Comparison of ENCODE assay signal across 34 cellular contexts in the genomic region with DNA sequence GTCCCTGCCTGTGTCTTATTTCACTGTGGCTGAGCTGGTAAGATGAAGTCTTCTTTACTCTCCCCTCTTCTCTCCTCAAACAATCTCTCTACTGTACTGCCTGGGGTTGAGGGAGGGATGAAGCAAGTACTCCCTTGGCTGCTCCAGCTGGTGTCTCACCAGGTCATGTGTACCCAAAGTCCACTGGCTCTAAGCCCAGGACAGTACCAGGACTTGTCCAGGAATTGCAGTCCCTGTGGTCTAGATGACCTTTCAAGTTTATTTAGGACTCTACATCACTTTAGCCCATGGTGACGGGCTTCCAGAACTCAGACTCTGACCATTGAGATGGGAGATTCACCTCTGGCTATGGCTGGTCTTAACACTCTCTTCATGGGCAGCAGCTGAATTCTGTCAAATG. TPM values are rescaled to one million over a fixed set of nuclear protein-coding genes. Genes with fewer than 3 reads are reported as not detected.
A peak's percentile ranks its signal among the peaks of the same experiment; 100 is the strongest.
DNase-seq lines count a peak whose midpoint lies in the region; ATAC-seq, FAIRE-seq and TF ChIP-seq lines count a peak whose summit lies in the region.
"Had no signal": no experiment of that assay in that cellular context is flagged by ENCODE, and none has a peak within 500 bp of the region (broad histone marks: within the 10 kb centered on the region; RNA-seq: fewer than 3 reads in every experiment).

No MANE protein-coding gene starts in this region.

- no peaks in the 10 kb centered on the region for H3K27me3 ChIP-seq in right atrium auricular region
- H3K27me3 ChIP-seq in adipocyte (replicated peaks; ENCODE audit: control insufficient read depth, insufficient read depth, low read length): no peaks in the 10 kb centered on the region
- H3K27me3 ChIP-seq in thyroid gland: no peaks in the 10 kb centered on the region
- H3K27me3 ChIP-seq: heart left ventricle, upper lobe of left lung had no signal

- WGBS in thyroid gland, 2 donors: 90 to 100% methylated on average over 1 of the region's 1 CpG

- H3K4me1 Mint-ChIP-seq in activated T-cell treated with anti-CD3 and anti-CD28 coated beads, Interleukin-2, amount 50 U/mL, for 72 hours (ENCODE audit: low read depth): peaks cover 14% of the 10 kb centered on the region
- H3K4me1 Mint-ChIP-seq: activated T-helper 17 cell treated with anti-CD3 and anti-CD28 coated beads, Interleukin-2, amount 50 U/mL, for 72 hours; stimulated activated memory B cell treated with anti-CD40 and anti-IgM and Interleukin-4, amounts not matched to agents 10 μg/mL and 1 μg/mL and 100 μg/mL, for 72 hours had no signal

- peaks cover 4% of the 10 kb centered on the region in 2 donors for H3K36me3 Mint-ChIP-seq in activated T-cell treated with anti-CD3 and anti-CD28 coated beads, Interleukin-2, amount 50 U/mL, for 72 hours (ENCODE audit: insufficient read depth in 2 of 2)
- H3K36me3 Mint-ChIP-seq: stimulated activated memory B cell treated with anti-CD40 and anti-IgM and Interleukin-4, amounts not matched to agents 10 μg/mL and 1 μg/mL and 100 μg/mL, for 72 hours had no signal

- no peak overlapping the region for H3K9ac ChIP-seq in adipocyte (ENCODE audit: low read length)

- H3K36me3 ChIP-seq in right atrium auricular region: no peaks in the 10 kb centered on the region
- H3K36me3 ChIP-seq in adipocyte (ENCODE audit: control insufficient read depth, insufficient read depth, low read length, severe bottlenecking): no peaks in the 10 kb centered on the region
- H3K36me3 ChIP-seq in thyroid gland: no peaks in the 10 kb centered on the region
- H3K36me3 ChIP-seq: heart left ventricle, upper lobe of left lung had no signal

- ATAC-seq in Right ventricle myocardium inferior: peak; percentile 75
- no peak for ATAC-seq in activated T-cell treated with anti-CD3 and anti-CD28 coated beads, Interleukin-2, amount 50 U/mL, for 72 hours (replicated peaks in 1 of 2)
- ATAC-seq: activated CD4-positive, alpha-beta T cell treated with anti-CD3 and anti-CD28 coated beads for 36 hours; activated CD8-positive, alpha-beta T cell treated with anti-CD3 and anti-CD28 coated beads, Interleukin-2, amount 10 ng/mL, durations not matched to agents 7 days and 5 days; activated naive CD4-positive, alpha-beta T cell treated with anti-CD3 and anti-CD28 coated beads, Interleukin-2, amount 50 U/mL, for 72 hours; activated T-helper 17 cell treated with anti-CD3 and anti-CD28 coated beads, Interleukin-2, amount 50 U/mL, for 72 hours; effector memory CD8-positive, alpha-beta T cell; K562; mucosa of descending colon; natural killer cell treated with Interleukin-12 subunit alpha and Interleukin-12 subunit beta and Interleukin-15 and Interleukin-18, amount 100 ng/mL, for 72 hours; psoas muscle; stimulated activated memory B cell treated with anti-CD40 and anti-IgM and Interleukin-4, amounts not matched to agents 10 μg/mL and 1 μg/mL and 100 μg/mL, for 72 hours had no signal

- TF ChIP-seq CTCF in right atrium auricular region (IDR thresholded peaks at IDR 0.05) (no peak), thyroid gland (IDR thresholded peaks at IDR 0.05) (no peak)

- H3K9me3 ChIP-seq in right atrium auricular region (peaks cover 0 to 5% of the 10 kb centered on the region in 2 donors), adipocyte (ENCODE audit: control insufficient read depth, low read length) (peaks cover 4% of the 10 kb centered on the region), thyroid gland (no peaks in the 10 kb centered on the region)
- H3K9me3 ChIP-seq: mucosa of descending colon, psoas muscle, upper lobe of left lung had no signal

- H3K4me1 ChIP-seq in right atrium auricular region (no peaks in the 10 kb centered on the region), adipocyte (ENCODE audit: control insufficient read depth, insufficient read depth, low read length) (peaks cover 41% of the 10 kb centered on the region), thyroid gland (no peaks in the 10 kb centered on the region)
- H3K4me1 ChIP-seq: heart left ventricle, psoas muscle, upper lobe of left lung had no signal

- H3K27me3 Mint-ChIP-seq in activated T-cell treated with anti-CD3 and anti-CD28 coated beads, Interleukin-2, amount 50 U/mL, for 72 hours (ENCODE audit: low read depth): peaks cover 41% of the 10 kb centered on the region

- peaks cover 1 to 3% of the 10 kb centered on the region in 2 donors for H3K9me3 Mint-ChIP-seq in activated T-cell treated with anti-CD3 and anti-CD28 coated beads, Interleukin-2, amount 50 U/mL, for 72 hours
- H3K9me3 Mint-ChIP-seq: effector memory CD8-positive, alpha-beta T cell; natural killer cell treated with Interleukin-12 subunit alpha and Interleukin-12 subunit beta and Interleukin-15 and Interleukin-18, amount 100 ng/mL, for 72 hours had no signal

- no peak overlapping the region for H3K27ac Mint-ChIP-seq in activated T-cell treated with anti-CD3 and anti-CD28 coated beads, Interleukin-2, amount 50 U/mL, for 72 hours
- H3K27ac Mint-ChIP-seq: activated CD4-positive, alpha-beta T cell treated with anti-CD3 and anti-CD28 coated beads for 36 hours; activated CD8-positive, alpha-beta T cell treated with anti-CD3 and anti-CD28 coated beads, Interleukin-2, amount 10 ng/mL, durations not matched to agents 7 days and 5 days; activated naive CD4-positive, alpha-beta T cell treated with anti-CD3 and anti-CD28 coated beads, Interleukin-2, amount 50 U/mL, for 72 hours; activated T-helper 17 cell treated with anti-CD3 and anti-CD28 coated beads, Interleukin-2, amount 50 U/mL, for 72 hours; effector memory CD8-positive, alpha-beta T cell; stimulated activated memory B cell treated with anti-CD40 and anti-IgM and Interleukin-4, amounts not matched to agents 10 μg/mL and 1 μg/mL and 100 μg/mL, for 72 hours had no signal

- intact Hi-C loops in Right ventricle myocardium inferior (cut with DNase I): no loop called here
- intact Hi-C loops in thyroid gland (cut with DNase I): no loop called here

- H3K27ac ChIP-seq in right atrium auricular region (no peak overlapping the region), thyroid gland (no peak overlapping the region)
- H3K27ac ChIP-seq: heart left ventricle, PC-9, psoas muscle, upper lobe of left lung had no signal

- H3K4me3 ChIP-seq in right atrium auricular region (no peak overlapping the region), adipocyte (ENCODE audit: low read length) (peak overlapping the region; percentile 10), thyroid gland (replicated peaks in 1 of 3) (no peak overlapping the region)
- H3K4me3 ChIP-seq: heart left ventricle, K562, lung, mucosa of descending colon, PC-9, psoas muscle, upper lobe of left lung had no signal

- no peak for DNase-seq in Right ventricle myocardium inferior (ENCODE audit: missing footprints)
- DNase-seq in right atrium auricular region (ENCODE audit: low spot score): no peak
- DNase-seq in adipocyte (ENCODE audit: low read depth): no peak
- DNase-seq in iris pigment epithelial cell (ENCODE audit: low read depth): peak; percentile 40
- peak; percentile 3 to 12 for DNase-seq in thyroid gland
- DNase-seq in RCC 7860 (ENCODE audit: low spot score): no peak
- DNase-seq in activated T-cell treated with anti-CD3 and anti-CD28 coated beads, Interleukin-2, amount 50 U/mL, for 72 hours: no peak
- no peak for DNase-seq in cerebellar cortex (ENCODE audit: low spot score)
- DNase-seq: 8988T; activated CD4-positive, alpha-beta T cell treated with anti-CD3 and anti-CD28 coated beads for 36 hours; activated CD8-positive, alpha-beta T cell treated with anti-CD3 and anti-CD28 coated beads, Interleukin-2, amount 10 ng/mL, durations not matched to agents 7 days and 5 days; Calu3; caudate nucleus; DMS79; effector memory CD8-positive, alpha-beta T cell; erythroblast; foreskin melanocyte; heart left ventricle; mucosa of descending colon; NCI-H1930; NCI-H2171 treated with DMSO at 0.1 percent for 48 hours; NCI-H524; occipital lobe; PC-9; psoas muscle; SIG-M5; upper lobe of left lung had no signal

- H3K4me3 Mint-ChIP-seq in activated T-cell treated with anti-CD3 and anti-CD28 coated beads, Interleukin-2, amount 50 U/mL, for 72 hours: no peak overlapping the region
- H3K4me3 Mint-ChIP-seq: activated CD4-positive, alpha-beta T cell treated with anti-CD3 and anti-CD28 coated beads for 36 hours; activated CD8-positive, alpha-beta T cell treated with anti-CD3 and anti-CD28 coated beads, Interleukin-2, amount 10 ng/mL, durations not matched to agents 7 days and 5 days; activated T-helper 17 cell treated with anti-CD3 and anti-CD28 coated beads, Interleukin-2, amount 50 U/mL, for 72 hours; effector memory CD8-positive, alpha-beta T cell; natural killer cell treated with Interleukin-12 subunit alpha and Interleukin-12 subunit beta and Interleukin-15 and Interleukin-18, amount 100 ng/mL, for 72 hours; stimulated activated memory B cell treated with anti-CD40 and anti-IgM and Interleukin-4, amounts not matched to agents 10 μg/mL and 1 μg/mL and 100 μg/mL, for 72 hours had no signal

- FAIRE-seq in RCC 7860 (lab: Jason Lieb, UNC): no peak

- no peak for TF ChIP-seq POLR2A in thyroid gland (IDR thresholded peaks at IDR 0.05)

RNA-seq across cellular contexts. Expression of a gene that starts 17.5 kb away (rescaled TPM):
- not detected for total RNA-seq in Right ventricle myocardium inferior
- not detected for total RNA-seq in right atrium auricular region
- total RNA-seq in thyroid gland: 10 to 100 TPM in 1 of 4 donors, 1 to 10 TPM in 3; 1.1 to 10.3 (median 6.6) TPM
- 10 to 100 TPM; 27.6 to 33.5 TPM for total RNA-seq in activated T-cell treated with anti-CD3 and anti-CD28 coated beads, Interleukin-2, amount 50 U/mL, for 72 hours
- total RNA-seq: HT1080, psoas muscle had no signal

RNA-seq across cellular contexts. Expression of a gene that starts 45.4 kb away (rescaled TPM):
- total RNA-seq in Right ventricle myocardium inferior: 6.1 TPM
- total RNA-seq in right atrium auricular region: 1 to 10 TPM; 2.0 to 2.5 TPM
- total RNA-seq in thyroid gland: 10 to 100 TPM in 1 of 4 donors, 1 to 10 TPM in 3; 5.2 to 24.3 (median 7.6) TPM
- total RNA-seq in activated T-cell treated with anti-CD3 and anti-CD28 coated beads, Interleukin-2, amount 50 U/mL, for 72 hours: 10 to 100 TPM; 14.0 to 21.3 TPM

Comparison
In these comparisons a context has a peak if more than half of its experiments do, and no peak if none do; other contexts are left out.
1. DNase-seq: peak in iris pigment epithelial cell (single experiment) and thyroid gland (2 of 2); none in Right ventricle myocardium inferior (single experiment), right atrium auricular region (single experiment), adipocyte (single experiment), RCC 7860 (single experiment), activated T-cell treated with anti-CD3 and anti-CD28 coated beads, Interleukin-2, amount 50 U/mL, for 72 hours (0 of 2) and cerebellar cortex (single experiment).